Comparison of ENCODE assay signal across 7 cellular contexts in the genomic region with DNA sequence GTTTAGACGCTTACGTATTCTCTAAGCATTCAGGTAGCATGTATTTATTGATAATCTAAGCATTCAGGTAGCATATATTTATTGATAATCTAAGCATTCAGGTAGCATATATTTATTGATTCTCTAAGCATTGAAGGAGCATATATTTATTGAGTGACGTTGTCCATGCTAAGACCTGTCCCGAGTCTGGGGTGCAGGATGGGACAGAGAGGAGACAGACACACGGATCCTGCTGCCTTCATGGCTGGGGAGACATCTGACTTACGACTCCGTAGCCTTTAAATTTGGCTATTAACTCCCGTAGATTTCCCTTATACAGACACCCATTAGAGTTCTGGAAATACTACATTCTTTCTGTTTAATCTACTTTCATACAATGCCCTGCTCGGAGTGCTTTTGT. TPM values are rescaled to one million over a fixed set of nuclear protein-coding genes. Genes with fewer than 3 reads are reported as not detected.
DNase-seq lines count a peak whose midpoint lies in the region; ATAC-seq, FAIRE-seq and TF ChIP-seq lines count a peak whose summit lies in the region.

No MANE protein-coding gene starts in this region.

- no peak for TF ChIP-seq EP300 in gastroesophageal sphincter (IDR thresholded peaks at IDR 0.05)

- DNase-seq in HEK293T (ENCODE audit: extremely low spot score) (peak; percentile 8), T-cell (no peak), small intestine (peak; percentile 25), mucosa of gallbladder (ENCODE audit: low spot score) (no peak)
- DNase-seq in effector CD4-positive, alpha-beta T cell: no peak

- H3K9me3 ChIP-seq in gastroesophageal sphincter (peaks cover 0 to 8% (median 0%) of the 10 kb centered on the region in 3 donors), small intestine (ENCODE audit: control insufficient read depth, low read depth) (no peaks in the 10 kb centered on the region)

- TF ChIP-seq POLR2A in gastroesophageal sphincter (IDR thresholded peaks at IDR 0.05): no peak

- H3K27me3 ChIP-seq in gastroesophageal sphincter: no peaks in the 10 kb centered on the region
- H3K27me3 ChIP-seq in small intestine (ENCODE audit: control insufficient read depth in 2 of 2, insufficient read depth in 2 of 2, low read length in 2 of 2): no peaks in the 10 kb centered on the region

- H3K4me3 ChIP-seq in gastroesophageal sphincter (peak overlapping the region; percentile 62 to 88), small intestine (ENCODE audit: low read depth in 1 of 2, low read length in 2 of 2) (peak overlapping the region in 1 of 2 donors; percentile 96)

- ATAC-seq in T-cell (replicated peaks in 1 of 4) (no peak), gastroesophageal sphincter (no peak), HG03457 (IDR thresholded peaks at IDR 0.05; ENCODE audit: unreplicated experiment) (no peak)

- peak overlapping the region in 3 of 4 donors; percentile 81 to 91 (median 86) for H3K27ac ChIP-seq in gastroesophageal sphincter
- peak overlapping the region in 1 of 2 donors; percentile 62 for H3K27ac ChIP-seq in small intestine (ENCODE audit: low read depth in 1 of 2, low read length in 1 of 2)

- POLR2A ChIA-PET in HEK293T (lab: Yijun Ruan, JAX) (no interaction called here), T-cell (lab: Charles Lee) (no interaction called here)

- peaks cover 0 to 34% of the 10 kb centered on the region in 2 donors for H3K36me3 ChIP-seq in gastroesophageal sphincter
- peaks cover 0 to 13% of the 10 kb centered on the region in 2 donors for H3K36me3 ChIP-seq in small intestine (ENCODE audit: control insufficient read depth in 2 of 2, insufficient read depth in 2 of 2, low read length in 2 of 2)

- peaks cover 8 to 11% (median 9%) of the 10 kb centered on the region in 3 donors for H3K4me1 Mint-ChIP-seq in T-cell

- H3K4me1 ChIP-seq in gastroesophageal sphincter (peaks cover 0 to 27% (median 3%) of the 10 kb centered on the region in 3 donors), small intestine (ENCODE audit: control insufficient read depth in 2 of 2, insufficient read depth in 1 of 2, low read depth in 1 of 2, low read length in 1 of 2) (peaks cover 0 to 3% of the 10 kb centered on the region in 2 donors)

- WGBS in gastroesophageal sphincter (ENCODE audit: low coverage in 1 of 2), 2 donors: 17 to 21% methylated on average over 9 of the region's 9 CpGs
- 19 to 51% (median 34%) methylated on average over 9 of the region's 9 CpGs for WGBS in small intestine, 3 donors

- H3K4me3 Mint-ChIP-seq in T-cell: peak overlapping the region; percentile 82 to 91 (median 83)

- peaks cover 0 to 5% of the 10 kb centered on the region in 2 donors for H3K27me3 Mint-ChIP-seq in T-cell

- H3K36me3 Mint-ChIP-seq in T-cell: peaks cover 28% of the 10 kb centered on the region

- H3K27ac Mint-ChIP-seq in T-cell: peak overlapping the region in 1 of 2 donors; percentile 61

- FAIRE-seq in small intestine (lab: Jason Lieb, UNC): no peak

- TF ChIP-seq CTCF in gastroesophageal sphincter (IDR thresholded peaks at IDR 0.05): no peak

- CTCF ChIA-PET in HEK293T (lab: Yijun Ruan, JAX) (no interaction called here), T-cell (lab: Charles Lee) (no interaction called here)

- H3K9me3 Mint-ChIP-seq in T-cell: peaks cover 10 to 27% (median 20%) of the 10 kb centered on the region in 3 donors

TF ChIP-seq in HEK293T, 16 proteins besides CTCF, POLR2A, EP300 and RAD21:
- no peak for TF ChIP-seq LEF1 (IDR thresholded peaks at IDR 0.05; ENCODE audit: borderline replicate concordance)
- no peak for TF ChIP-seq L3MBTL2 (conservative IDR thresholded peaks at IDR 0.05)
- TF ChIP-seq BHLHE40 (IDR thresholded peaks at IDR 0.05; ENCODE audit: borderline replicate concordance): no peak
- TF ChIP-seq ARNT (IDR thresholded peaks at IDR 0.05): no peak
- no peak for TF ChIP-seq TARDBP (IDR thresholded peaks at IDR 0.05)
- TF ChIP-seq CTBP1 (IDR thresholded peaks at IDR 0.05; ENCODE audit: borderline replicate concordance): no peak
- TF ChIP-seq, protein P1, sequence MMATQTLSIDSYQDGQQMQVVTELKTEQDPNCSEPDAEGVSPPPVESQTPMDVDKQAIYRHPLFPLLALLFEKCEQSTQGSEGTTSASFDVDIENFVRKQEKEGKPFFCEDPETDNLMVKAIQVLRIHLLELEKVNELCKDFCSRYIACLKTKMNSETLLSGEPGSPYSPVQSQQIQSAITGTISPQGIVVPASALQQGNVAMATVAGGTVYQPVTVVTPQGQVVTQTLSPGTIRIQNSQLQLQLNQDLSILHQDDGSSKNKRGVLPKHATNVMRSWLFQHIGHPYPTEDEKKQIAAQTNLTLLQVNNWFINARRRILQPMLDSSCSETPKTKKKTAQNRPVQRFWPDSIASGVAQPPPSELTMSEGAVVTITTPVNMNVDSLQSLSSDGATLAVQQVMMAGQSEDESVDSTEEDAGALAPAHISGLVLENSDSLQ (IDR thresholded peaks at IDR 0.05): no peak
- no peak for TF ChIP-seq FOXK2 (IDR thresholded peaks at IDR 0.05)
- no peak for TF ChIP-seq SUZ12 (IDR thresholded peaks at IDR 0.05)
- TF ChIP-seq FOXA1 (IDR thresholded peaks at IDR 0.05): no peak
TF ChIP-seq in HEK293T: peak in this region for 0.

RNA-seq across cellular contexts. Expression of a gene that starts 1.0 kb away (rescaled TPM):
- total RNA-seq in T-cell (1 to 10 TPM; 3.7 to 6.2 (median 4.5) TPM), gastroesophageal sphincter (10 to 100 TPM; 21.3 to 32.2 (median 23.1) TPM), mucosa of gallbladder (38.1 TPM)
- 10 to 100 TPM; 27.1 to 35.1 (median 28.9) TPM for polyA plus RNA-seq in small intestine

Comparison
In these comparisons a context has a peak if more than half of its experiments do, and no peak if none do; other contexts are left out.
1. DNase-seq: peak in HEK293T (single experiment) and small intestine (single experiment); none in T-cell (0 of 34), effector CD4-positive, alpha-beta T cell (single experiment) and mucosa of gallbladder (single experiment).